In the genomic region with DNA sequence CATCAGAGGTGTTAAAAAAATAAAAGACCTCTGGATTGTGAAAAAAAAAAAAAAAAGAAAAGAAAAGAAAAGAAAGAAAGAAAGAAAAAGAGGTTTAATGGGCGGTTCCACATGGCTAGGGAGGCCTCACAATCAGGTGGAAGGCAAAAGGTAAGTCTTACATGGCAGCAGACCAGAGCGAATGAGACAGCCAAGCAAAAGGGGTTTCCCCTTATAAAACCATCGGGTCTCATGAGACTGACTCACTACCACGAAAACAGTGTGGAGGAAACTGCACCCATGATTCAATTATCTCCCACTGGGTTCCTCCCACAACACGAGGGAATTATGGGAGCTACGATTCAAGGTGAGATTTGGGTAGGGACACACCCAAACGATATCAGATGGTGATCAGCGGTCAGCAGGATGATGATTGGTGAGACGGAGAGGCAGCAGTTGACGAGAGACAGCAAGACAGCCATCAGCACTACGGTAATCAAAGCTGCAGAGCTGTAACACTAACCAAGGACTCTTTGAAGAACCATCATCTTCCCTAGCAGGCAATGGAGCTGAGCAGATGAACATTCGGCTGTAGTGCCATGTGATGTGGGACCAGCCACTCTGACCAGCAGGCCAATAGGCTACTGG, we compare ENCODE assay signal across 15 cellular contexts. TPM values are rescaled to one million over a fixed set of nuclear protein-coding genes. Genes with fewer than 3 reads are reported as not detected.
DNase-seq lines count a peak whose midpoint lies in the region; ATAC-seq and TF ChIP-seq lines count a peak whose summit lies in the region.
"Had no signal": no experiment of that assay in that cellular context is flagged by ENCODE, and none has a peak within 500 bp of the region (broad histone marks: within the 10 kb centered on the region; RNA-seq: fewer than 3 reads in every experiment).

No MANE protein-coding gene starts in this region.

- intact Hi-C loops in activated CD8-positive, alpha-beta T cell treated with anti-CD3 and anti-CD28 coated beads for 36 hours (cut with micrococcal nuclease): no loop called here

- no peak overlapping the region for H3K27ac Mint-ChIP-seq in activated CD8-positive, alpha-beta memory T cell treated with anti-CD3 and anti-CD28 coated beads, Interleukin-2, amount 10 ng/mL, durations not matched to agents 7 days and 5 days
- peak overlapping the region; percentile 84 for H3K27ac Mint-ChIP-seq in activated CD8-positive, alpha-beta T cell treated with anti-CD3 and anti-CD28 coated beads for 36 hours
- peak overlapping the region; percentile 75 for H3K27ac Mint-ChIP-seq in stimulated activated memory B cell treated with anti-CD40 and anti-IgM and Interleukin-4, amounts not matched to agents 10 μg/mL and 1 μg/mL and 100 μg/mL, for 72 hours
- no peak overlapping the region for H3K27ac Mint-ChIP-seq in glutamatergic neuron (ENCODE audit: unreplicated experiment)
- H3K27ac Mint-ChIP-seq: WTC11 had no signal

- peak in 2 of 3 experiments; percentile 11 to 16 for DNase-seq in activated CD8-positive, alpha-beta memory T cell treated with anti-CD3 and anti-CD28 coated beads for 48 hours (ENCODE audit: low read depth in 2 of 3, low spot score in 2 of 3)
- DNase-seq in activated CD8-positive, alpha-beta memory T cell treated with anti-CD3 and anti-CD28 coated beads, Interleukin-2, amount 10 ng/mL, durations not matched to agents 7 days and 5 days: no peak
- peak; percentile 77 for DNase-seq in activated CD8-positive, alpha-beta T cell treated with anti-CD3 and anti-CD28 coated beads for 36 hours
- DNase-seq in foreskin keratinocyte (peak in 1 of 2 donors; percentile 22), glutamatergic neuron (no peak), AML-193 (lab: John Stamatoyannopoulos, UW) (no peak), RPMI8226 (no peak)
- DNase-seq: cerebellar nuclear complex, heart right ventricle, midbrain, NCI-H1436 treated with DMSO at 0.1 percent for 48 hours had no signal

- peaks cover 16% of the 10 kb centered on the region for H3K9me3 Mint-ChIP-seq in activated CD8-positive, alpha-beta memory T cell treated with anti-CD3 and anti-CD28 coated beads, Interleukin-2, amount 10 ng/mL, durations not matched to agents 7 days and 5 days (ENCODE audit: low read depth)
- H3K9me3 Mint-ChIP-seq in activated CD8-positive, alpha-beta T cell treated with anti-CD3 and anti-CD28 coated beads for 36 hours: peaks cover 41% of the 10 kb centered on the region
- H3K9me3 Mint-ChIP-seq in stimulated activated memory B cell treated with anti-CD40 and anti-IgM and Interleukin-4, amounts not matched to agents 10 μg/mL and 1 μg/mL and 100 μg/mL, for 72 hours: peaks cover 37% of the 10 kb centered on the region
- H3K9me3 Mint-ChIP-seq in glutamatergic neuron (ENCODE audit: unreplicated experiment): peaks cover 16% of the 10 kb centered on the region

- H3K4me1 Mint-ChIP-seq in activated CD8-positive, alpha-beta memory T cell treated with anti-CD3 and anti-CD28 coated beads, Interleukin-2, amount 10 ng/mL, durations not matched to agents 7 days and 5 days: peaks cover 5% of the 10 kb centered on the region
- H3K4me1 Mint-ChIP-seq in activated CD8-positive, alpha-beta T cell treated with anti-CD3 and anti-CD28 coated beads for 36 hours (ENCODE audit: low read depth): peaks cover 29% of the 10 kb centered on the region
- peaks cover 54% of the 10 kb centered on the region for H3K4me1 Mint-ChIP-seq in stimulated activated memory B cell treated with anti-CD40 and anti-IgM and Interleukin-4, amounts not matched to agents 10 μg/mL and 1 μg/mL and 100 μg/mL, for 72 hours
- H3K4me1 Mint-ChIP-seq in glutamatergic neuron (ENCODE audit: low read depth, unreplicated experiment): no peaks in the 10 kb centered on the region

- TF ChIP-seq CTCF in activated CD8-positive, alpha-beta T cell treated with anti-CD3 and anti-CD28 coated beads for 36 hours (IDR thresholded peaks at IDR 0.05): no peak
- TF ChIP-seq CTCF in foreskin keratinocyte (conservative IDR thresholded peaks at IDR 0.05): no peak
- no peak for TF ChIP-seq CTCF in glutamatergic neuron (IDR thresholded peaks at IDR 0.05; ENCODE audit: partially characterized antibody, unreplicated experiment)

- CTCF ChIA-PET in activated CD8-positive, alpha-beta memory T cell treated with anti-CD3 and anti-CD28 coated beads, Interleukin-2, amount 10 ng/mL, durations not matched to agents 7 days and 5 days (lab: Charles Lee): no interaction called here
- CTCF ChIA-PET in activated CD8-positive, alpha-beta T cell treated with anti-CD3 and anti-CD28 coated beads for 36 hours (lab: Charles Lee): interaction anchor here (0.6 to 1.7 kb wide), 6 partner anchors 12 to 563 kb away, joined by 3 to 6 read pairs (median 4); a partner anchor contains a TSS

- POLR2A ChIA-PET in activated CD8-positive, alpha-beta T cell treated with anti-CD3 and anti-CD28 coated beads for 36 hours (lab: Charles Lee): interaction anchor here (0.6 to 1.0 kb wide), 2 partner anchors 9 to 18 kb away, joined by 3 to 4 read pairs; no protein-coding TSS in a partner anchor

- ATAC-seq in activated CD8-positive, alpha-beta memory T cell treated with anti-CD3 and anti-CD28 coated beads, Interleukin-2, amount 10 ng/mL, durations not matched to agents 7 days and 5 days: no peak
- peak; percentile 97 for ATAC-seq in activated CD8-positive, alpha-beta T cell treated with anti-CD3 and anti-CD28 coated beads for 36 hours
- peak; percentile 38 for ATAC-seq in foreskin keratinocyte
- ATAC-seq in stimulated activated memory B cell treated with anti-CD40 and anti-IgM and Interleukin-4, amounts not matched to agents 10 μg/mL and 1 μg/mL and 100 μg/mL, for 72 hours: peak; percentile 98
- ATAC-seq: heart right ventricle, WTC11 had no signal

- H3K27ac ChIP-seq in foreskin keratinocyte: no peak overlapping the region
- H3K27ac ChIP-seq: heart right ventricle, right atrium auricular region had no signal

- H3K4me3 Mint-ChIP-seq in activated CD8-positive, alpha-beta memory T cell treated with anti-CD3 and anti-CD28 coated beads, Interleukin-2, amount 10 ng/mL, durations not matched to agents 7 days and 5 days: no peak overlapping the region
- no peak overlapping the region for H3K4me3 Mint-ChIP-seq in activated CD8-positive, alpha-beta T cell treated with anti-CD3 and anti-CD28 coated beads for 36 hours
- H3K4me3 Mint-ChIP-seq in stimulated activated memory B cell treated with anti-CD40 and anti-IgM and Interleukin-4, amounts not matched to agents 10 μg/mL and 1 μg/mL and 100 μg/mL, for 72 hours: peak overlapping the region; percentile 47
- H3K4me3 Mint-ChIP-seq in glutamatergic neuron (ENCODE audit: unreplicated experiment): no peak overlapping the region
- H3K4me3 Mint-ChIP-seq: WTC11 had no signal

- H3K4me1 ChIP-seq in foreskin keratinocyte: no peaks in the 10 kb centered on the region
- H3K4me1 ChIP-seq: heart right ventricle, right atrium auricular region had no signal

- peaks cover 8% of the 10 kb centered on the region for H3K36me3 Mint-ChIP-seq in activated CD8-positive, alpha-beta memory T cell treated with anti-CD3 and anti-CD28 coated beads, Interleukin-2, amount 10 ng/mL, durations not matched to agents 7 days and 5 days
- H3K36me3 Mint-ChIP-seq in activated CD8-positive, alpha-beta T cell treated with anti-CD3 and anti-CD28 coated beads for 36 hours (ENCODE audit: low read depth): peaks cover 11% of the 10 kb centered on the region
- H3K36me3 Mint-ChIP-seq in stimulated activated memory B cell treated with anti-CD40 and anti-IgM and Interleukin-4, amounts not matched to agents 10 μg/mL and 1 μg/mL and 100 μg/mL, for 72 hours: peaks cover 15% of the 10 kb centered on the region
- peaks cover 16% of the 10 kb centered on the region for H3K36me3 Mint-ChIP-seq in glutamatergic neuron (ENCODE audit: unreplicated experiment)

- no peaks in the 10 kb centered on the region for H3K27me3 ChIP-seq in foreskin keratinocyte
- H3K27me3 ChIP-seq: right atrium auricular region had no signal

- peaks cover 27% of the 10 kb centered on the region for H3K27me3 Mint-ChIP-seq in activated CD8-positive, alpha-beta memory T cell treated with anti-CD3 and anti-CD28 coated beads, Interleukin-2, amount 10 ng/mL, durations not matched to agents 7 days and 5 days
- H3K27me3 Mint-ChIP-seq in activated CD8-positive, alpha-beta T cell treated with anti-CD3 and anti-CD28 coated beads for 36 hours: peaks cover 10% of the 10 kb centered on the region
- peaks cover 13% of the 10 kb centered on the region for H3K27me3 Mint-ChIP-seq in stimulated activated memory B cell treated with anti-CD40 and anti-IgM and Interleukin-4, amounts not matched to agents 10 μg/mL and 1 μg/mL and 100 μg/mL, for 72 hours
- peaks cover 2% of the 10 kb centered on the region for H3K27me3 Mint-ChIP-seq in glutamatergic neuron (ENCODE audit: unreplicated experiment)

RNA-seq across cellular contexts. Expression of a gene that starts 3.9 kb away (rescaled TPM):
- total RNA-seq in activated CD8-positive, alpha-beta memory T cell treated with anti-CD3 and anti-CD28 coated beads, Interleukin-2, amount 10 ng/mL, durations not matched to agents 7 days and 5 days: not detected
- not detected for total RNA-seq in activated CD8-positive, alpha-beta T cell treated with anti-CD3 and anti-CD28 coated beads for 36 hours
- total RNA-seq in foreskin keratinocyte: not detected in 2 replicates
- polyA plus RNA-seq in foreskin keratinocyte: not detected in 2 replicates
- not detected for total RNA-seq in glutamatergic neuron (ENCODE audit: unreplicated experiment)
- total RNA-seq: WTC11 had no signal
- polyA plus RNA-seq: AG04450 had no signal

RNA-seq across cellular contexts. Expression of a gene that starts 11.8 kb away (rescaled TPM):
- not detected for total RNA-seq in activated CD8-positive, alpha-beta memory T cell treated with anti-CD3 and anti-CD28 coated beads, Interleukin-2, amount 10 ng/mL, durations not matched to agents 7 days and 5 days
- total RNA-seq in activated CD8-positive, alpha-beta T cell treated with anti-CD3 and anti-CD28 coated beads for 36 hours: not detected
- not detected in 2 replicates for total RNA-seq in foreskin keratinocyte
- polyA plus RNA-seq in foreskin keratinocyte: not detected in 2 replicates
- total RNA-seq in glutamatergic neuron (ENCODE audit: unreplicated experiment): not detected
- total RNA-seq: heart right ventricle, right atrium auricular region, WTC11 had no signal
- polyA plus RNA-seq: AG04450, heart right ventricle had no signal

RNA-seq across cellular contexts. Expression of a gene that starts 19.4 kb away (rescaled TPM):
- not detected for total RNA-seq in activated CD8-positive, alpha-beta memory T cell treated with anti-CD3 and anti-CD28 coated beads, Interleukin-2, amount 10 ng/mL, durations not matched to agents 7 days and 5 days
- total RNA-seq in activated CD8-positive, alpha-beta T cell treated with anti-CD3 and anti-CD28 coated beads for 36 hours: not detected
- total RNA-seq in foreskin keratinocyte (not detected in 2 replicates), glutamatergic neuron (ENCODE audit: unreplicated experiment) (14.8 TPM)
- polyA plus RNA-seq in foreskin keratinocyte: not detected in 2 replicates
- polyA plus RNA-seq: AG04450 had no signal

RNA-seq across cellular contexts. Expression of a gene that starts 49.3 kb away (rescaled TPM):
- total RNA-seq in activated CD8-positive, alpha-beta memory T cell treated with anti-CD3 and anti-CD28 coated beads, Interleukin-2, amount 10 ng/mL, durations not matched to agents 7 days and 5 days: under 1 TPM in 1 of 2 experiments, not detected in 1; 0.23 TPM
- 1 to 10 TPM; 3.0 to 3.7 TPM for total RNA-seq in activated CD8-positive, alpha-beta T cell treated with anti-CD3 and anti-CD28 coated beads for 36 hours
- total RNA-seq in foreskin keratinocyte (not detected in 2 replicates), glutamatergic neuron (ENCODE audit: unreplicated experiment) (not detected)
- polyA plus RNA-seq in foreskin keratinocyte: not detected in 2 replicates
- total RNA-seq: right atrium auricular region had no signal
- polyA plus RNA-seq: AG04450 had no signal

Comparison
In these comparisons a context has a peak if more than half of its experiments do, and no peak if none do; other contexts are left out.
1. DNase-seq: peak in activated CD8-positive, alpha-beta memory T cell treated with anti-CD3 and anti-CD28 coated beads for 48 hours (2 of 3) and activated CD8-positive, alpha-beta T cell treated with anti-CD3 and anti-CD28 coated beads for 36 hours (single experiment); none in activated CD8-positive, alpha-beta memory T cell treated with anti-CD3 and anti-CD28 coated beads, Interleukin-2, amount 10 ng/mL, durations not matched to agents 7 days and 5 days (single experiment), glutamatergic neuron (single experiment), AML-193 (0 of 2) and RPMI8226 (single experiment).
2. H3K27ac Mint-ChIP-seq: peak in activated CD8-positive, alpha-beta T cell treated with anti-CD3 and anti-CD28 coated beads for 36 hours (single experiment) and stimulated activated memory B cell treated with anti-CD40 and anti-IgM and Interleukin-4, amounts not matched to agents 10 μg/mL and 1 μg/mL and 100 μg/mL, for 72 hours (single experiment); none in activated CD8-positive, alpha-beta memory T cell treated with anti-CD3 and anti-CD28 coated beads, Interleukin-2, amount 10 ng/mL, durations not matched to agents 7 days and 5 days (single experiment) and glutamatergic neuron (single experiment).
3. RNA of a gene that starts 19.4 kb away (total RNA-seq): 14.8 TPM in glutamatergic neuron (single experiment); not detected in activated CD8-positive, alpha-beta memory T cell treated with anti-CD3 and anti-CD28 coated beads, Interleukin-2, amount 10 ng/mL, durations not matched to agents 7 days and 5 days, not detected in activated CD8-positive, alpha-beta T cell treated with anti-CD3 and anti-CD28 coated beads for 36 hours and not detected in foreskin keratinocyte; every median in the first group is over 10 times any median in the second.